8 cellular contexts compared by ENCODE assay signal in genomic region chr6:15662246-15663056, GRCh38. TPM values are rescaled to one million over a fixed set of nuclear protein-coding genes. Genes with fewer than 3 reads are reported as not detected.
DNase-seq lines count a peak whose midpoint lies in the region; ATAC-seq and TF ChIP-seq lines count a peak whose summit lies in the region.

Gene DTNBP1, minus strand, starts transcription at chr6:15663028. Its CDS starts 159 bp downstream, at chr6:15662869.

- H3K27me3 ChIP-seq in DOHH2 (ENCODE audit: control insufficient read depth, low read length) = no peaks in the 10 kb centered on the region; the same call in 1 of the 2 replicates
- no peaks in the 10 kb centered on the region for H3K27me3 ChIP-seq in ovary
- H3K27me3 ChIP-seq in thyroid gland = no peaks in the 10 kb centered on the region

- no peaks in the 10 kb centered on the region for H3K27me3 Mint-ChIP-seq in activated naive CD4-positive, alpha-beta T cell treated with anti-CD3 and anti-CD28 coated beads for 36 hours (ENCODE audit: low read depth)
- H3K27me3 Mint-ChIP-seq in glutamatergic neuron (ENCODE audit: unreplicated experiment) = peaks cover 3% of the 10 kb centered on the region

- H3K36me3 ChIP-seq in DOHH2 (ENCODE audit: control insufficient read depth, low read length) (peaks cover 24% of the 10 kb centered on the region), ovary (no peaks in the 10 kb centered on the region), thyroid gland (no peaks in the 10 kb centered on the region)

- peaks cover 4% of the 10 kb centered on the region; the same call in 1 of the 2 replicates for H3F3A ChIP-seq in DOHH2 (ENCODE audit: control insufficient read depth, insufficient read depth)

- peaks cover 46% of the 10 kb centered on the region for H3K79me2 ChIP-seq in DOHH2 (ENCODE audit: control insufficient read depth, low read length)

- H3K4me2 ChIP-seq in DOHH2 (ENCODE audit: low read length) = peak within 1 kb of the TSS; percentile 73

- no peak for TF ChIP-seq EP300 in ovary (IDR thresholded peaks at IDR 0.05)

- peak within 1 kb of the TSS; percentile 80 for H3K4me3 Mint-ChIP-seq in activated naive CD4-positive, alpha-beta T cell treated with anti-CD3 and anti-CD28 coated beads for 36 hours
- peak within 1 kb of the TSS; percentile 78 for H3K4me3 Mint-ChIP-seq in glutamatergic neuron (ENCODE audit: unreplicated experiment)

- H3K4me3 ChIP-seq in DOHH2 (ENCODE audit: low read length) (peak within 1 kb of the TSS; percentile 76), ovary (peak within 1 kb of the TSS; percentile 72), thyroid gland (replicated peaks in 1 of 3) (peak within 1 kb of the TSS; percentile 72 to 98 (median 92))

- H3K9me3 ChIP-seq in DOHH2 (ENCODE audit: control insufficient read depth, insufficient read depth, low read length) = no peaks in the 10 kb centered on the region
- H3K9me3 ChIP-seq in ovary = no peaks in the 10 kb centered on the region
- no peaks in the 10 kb centered on the region for H3K9me3 ChIP-seq in thyroid gland

- H3K4me1 ChIP-seq in DOHH2 (ENCODE audit: control insufficient read depth, low read length) (peaks cover 49% of the 10 kb centered on the region), ovary (ENCODE audit: insufficient read depth) (peaks cover 5% of the 10 kb centered on the region), thyroid gland (peaks cover 0 to 12% of the 10 kb centered on the region in 2 donors)

- no peaks in the 10 kb centered on the region; the same call in 1 of the 2 replicates for H3K9me2 ChIP-seq in DOHH2 (replicated peaks; ENCODE audit: control insufficient read depth, low read length)

- no peaks in the 10 kb centered on the region for H4K20me1 ChIP-seq in DOHH2 (ENCODE audit: control insufficient read depth, insufficient read depth, low read depth, low read length)

- intact Hi-C loops in activated naive CD4-positive, alpha-beta T cell treated with anti-CD3 and anti-CD28 coated beads for 36 hours (cut with micrococcal nuclease) = loop anchor here (5.0 kb wide), 1 partner anchor 415 kb away; the partner anchor contains the start of gene JARID2
- intact Hi-C loops in ovary (cut with DNase I) (no loop called here), thyroid gland (cut with DNase I) (no loop called here)

- TF ChIP-seq CTCF in DOHH2 (IDR thresholded peaks at IDR 0.05; ENCODE audit: low read depth, low read length, poor library complexity, severe bottlenecking) (no peak), glutamatergic neuron (IDR thresholded peaks at IDR 0.05; ENCODE audit: partially characterized antibody, unreplicated experiment) (no peak), ovary (IDR thresholded peaks at IDR 0.05) (no peak), thyroid gland (IDR thresholded peaks at IDR 0.05) (no peak)

- H3K4me1 Mint-ChIP-seq in activated naive CD4-positive, alpha-beta T cell treated with anti-CD3 and anti-CD28 coated beads for 36 hours (ENCODE audit: low read depth) = peaks cover 24% of the 10 kb centered on the region
- peaks cover 15% of the 10 kb centered on the region for H3K4me1 Mint-ChIP-seq in glutamatergic neuron (ENCODE audit: low read depth, unreplicated experiment)

- peak within 1 kb of the TSS; percentile 57 for H3K27ac Mint-ChIP-seq in activated naive CD4-positive, alpha-beta T cell treated with anti-CD3 and anti-CD28 coated beads for 36 hours
- H3K27ac Mint-ChIP-seq in glutamatergic neuron (ENCODE audit: unreplicated experiment) = no peak within 1 kb of the TSS

- no peaks in the 10 kb centered on the region for H3K9me3 Mint-ChIP-seq in activated naive CD4-positive, alpha-beta T cell treated with anti-CD3 and anti-CD28 coated beads for 36 hours
- peaks cover 8% of the 10 kb centered on the region for H3K9me3 Mint-ChIP-seq in glutamatergic neuron (ENCODE audit: unreplicated experiment)

- peak; percentile 71 for ATAC-seq in GM21528 (IDR thresholded peaks at IDR 0.05; ENCODE audit: low FRiP score, unreplicated experiment)

- 0 to 1% (median 1%) methylated on average over 52 to 99 of the region's 99 CpGs for WGBS in ovary, 3 donors
- WGBS in thyroid gland, 2 donors = 0 to 1% methylated on average over 12 to 27 of the region's 99 CpGs

- no peak for TF ChIP-seq POLR2A in ovary (IDR thresholded peaks at IDR 0.05)
- peak in 1 of 2 donors; percentile 63 for TF ChIP-seq POLR2A in thyroid gland (IDR thresholded peaks at IDR 0.05)

- CTCF ChIA-PET in activated naive CD4-positive, alpha-beta T cell treated with anti-CD3 and anti-CD28 coated beads for 36 hours (lab: Charles Lee) = no interaction called here

- H3K36me3 Mint-ChIP-seq in activated naive CD4-positive, alpha-beta T cell treated with anti-CD3 and anti-CD28 coated beads for 36 hours (ENCODE audit: low read depth) = peaks cover 11% of the 10 kb centered on the region
- no peaks in the 10 kb centered on the region for H3K36me3 Mint-ChIP-seq in glutamatergic neuron (ENCODE audit: unreplicated experiment)

- H3K27ac ChIP-seq in DOHH2 (ENCODE audit: low read depth, low read length) = peak within 1 kb of the TSS; percentile 50
- H3K27ac ChIP-seq in ovary = peak within 1 kb of the TSS; percentile 63 to 66
- peak within 1 kb of the TSS; percentile 54 to 89 (median 60) for H3K27ac ChIP-seq in thyroid gland

- DNase-seq in HuH-7.5 (ENCODE audit: low spot score) (peak; percentile 23), SK-N-DZ (ENCODE audit: low spot score) (peak; percentile 80), glutamatergic neuron (peak; percentile 91), ovary (peak; percentile 62 to 87 (median 85)), thyroid gland (peak; percentile 79 to 85)
- peak; percentile 70 for DNase-seq in activated naive CD4-positive, alpha-beta T cell treated with anti-CD3 and anti-CD28 coated beads for 36 hours

RNA-seq across cellular contexts. Expression of gene DTNBP1, which starts in this region (rescaled TPM):
- polyA plus RNA-seq in SK-N-DZ (2014; cell fraction: cytosol; rRNA removed) = 7.1 and 10.8 TPM in 2 replicates
- polyA plus RNA-seq in SK-N-DZ (2014; cell fraction: nucleus; rRNA removed) = 6.8 and 21.8 TPM in 2 replicates
- total RNA-seq in activated naive CD4-positive, alpha-beta T cell treated with anti-CD3 and anti-CD28 coated beads for 36 hours = 10 to 100 TPM; 14.6 to 16.3 TPM
- total RNA-seq in glutamatergic neuron (ENCODE audit: unreplicated experiment) = 13.2 TPM
- 10 to 100 TPM; 11.0 to 17.2 (median 15.6) TPM for total RNA-seq in ovary
- 10 to 100 TPM; 13.0 to 21.4 TPM for polyA plus RNA-seq in ovary
- 10 to 100 TPM; 10.3 to 19.2 (median 12.2) TPM for total RNA-seq in thyroid gland

Comparison
In these comparisons a context has a peak if more than half of its experiments do, and no peak if none do; other contexts are left out.
1. Peak in every context shown above with its lines: DNase-seq, ATAC-seq, H3K4me3 ChIP-seq and H3K27ac ChIP-seq.
2. DNase-seq: peak in every context shown above with its lines; median percentile 91 in glutamatergic neuron; 85 in ovary; 82 in thyroid gland; 80 in SK-N-DZ; 70 in activated naive CD4-positive, alpha-beta T cell treated with anti-CD3 and anti-CD28 coated beads for 36 hours; 23 in HuH-7.5.